Comparison of ENCODE assay signal across 8 cellular contexts in the genomic region with DNA sequence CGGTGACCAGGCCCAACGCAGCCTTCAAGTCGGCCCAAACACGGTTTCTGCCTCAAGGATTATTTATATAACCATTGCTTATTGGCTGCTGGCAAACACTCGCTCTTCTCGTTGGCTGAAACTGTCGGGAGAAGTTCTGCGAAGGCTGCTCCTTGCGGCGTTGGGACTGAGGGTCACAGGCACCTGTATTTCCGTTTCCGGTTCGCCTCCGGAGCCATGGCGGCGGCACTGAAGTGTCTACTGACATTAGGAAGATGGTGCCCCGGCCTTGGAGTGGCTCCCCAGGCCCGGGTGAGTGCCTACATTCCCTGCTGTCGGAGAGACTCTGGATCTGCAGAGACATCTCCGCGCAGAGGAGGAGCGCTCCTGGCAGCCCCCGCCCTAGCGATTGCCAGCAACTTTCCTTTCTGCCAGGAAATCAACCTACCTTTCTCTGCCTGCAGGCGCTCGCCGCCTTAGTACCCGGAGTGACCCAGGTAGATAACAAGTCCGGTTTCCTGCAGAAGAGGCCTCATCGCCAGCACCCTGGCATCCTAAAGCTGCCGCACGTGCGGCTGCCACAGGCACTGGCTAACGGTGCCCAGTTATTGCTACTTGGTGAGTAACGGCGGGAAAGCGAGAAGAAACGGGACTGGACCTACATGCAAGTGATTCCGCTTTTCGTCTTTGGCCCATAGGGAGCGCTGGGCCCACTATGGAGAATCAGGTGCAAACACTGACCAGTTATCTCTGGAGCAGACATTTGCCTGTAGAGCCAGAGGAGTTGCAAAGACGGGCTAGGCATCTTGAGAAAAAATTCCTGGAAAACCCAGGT. TPM values are rescaled to one million over a fixed set of nuclear protein-coding genes. Genes with fewer than 3 reads are reported as not detected.
DNase-seq lines count a peak whose midpoint lies in the region; ATAC-seq and TF ChIP-seq lines count a peak whose summit lies in the region.

Gene METTL17, plus strand, starts transcription at position 194 of the 814 bp plus-strand sequence. Its CDS starts 23 bp downstream, at position 217.

- H3K27ac ChIP-seq in Panc1 (ENCODE audit: low read length) (peak within 1 kb of the TSS; percentile 93), muscle layer of colon (ENCODE audit: low read depth, low read length) (peak within 1 kb of the TSS; percentile 69)

- CTCF ChIA-PET in Panc1 (lab: Charles Lee): no interaction called here

- H3K27me3 ChIP-seq in Panc1 (ENCODE audit: control insufficient read depth, insufficient read depth, low read length) (no peaks in the 10 kb centered on the region), muscle layer of colon (ENCODE audit: control insufficient read depth in 1 of 2, insufficient read depth in 2 of 2, low read length in 2 of 2) (no peaks in the 10 kb centered on the region)

- peaks cover 10% of the 10 kb centered on the region for H3K4me1 ChIP-seq in Panc1 (ENCODE audit: control insufficient read depth, insufficient read depth, low read length)
- H3K4me1 ChIP-seq in muscle layer of colon (ENCODE audit: insufficient read depth, low read length): peaks cover 27% of the 10 kb centered on the region

- POLR2A ChIA-PET in Panc1 (lab: Charles Lee): no interaction called here

- no peaks in the 10 kb centered on the region for H3K27me3 Mint-ChIP-seq in activated T-cell treated with anti-CD3 and anti-CD28 coated beads, Interleukin-2, amount 50 U/mL, for 4 hours (ENCODE audit: low read depth)

- H3K9ac ChIP-seq in muscle layer of colon (ENCODE audit: low read length): peak within 1 kb of the TSS; percentile 87

- H3K4me1 Mint-ChIP-seq in activated T-cell treated with anti-CD3 and anti-CD28 coated beads, Interleukin-2, amount 50 U/mL, for 4 hours (ENCODE audit: low read depth): peaks cover 22% of the 10 kb centered on the region

- TF ChIP-seq CTCF in Panc1 (IDR thresholded peaks at IDR 0.05): peak; percentile 36; the same call in 1 of the 2 replicates

- H3K9me3 ChIP-seq in Panc1 (ENCODE audit: control insufficient read depth, insufficient read depth, low read depth, low read length) (no peaks in the 10 kb centered on the region), muscle layer of colon (ENCODE audit: low read length) (no peaks in the 10 kb centered on the region)

- peak within 1 kb of the TSS; percentile 96 for H3K4me3 Mint-ChIP-seq in activated T-cell treated with anti-CD3 and anti-CD28 coated beads, Interleukin-2, amount 50 U/mL, for 4 hours

- ATAC-seq in GM21619 (IDR thresholded peaks at IDR 0.05; ENCODE audit: unreplicated experiment) (peak; percentile 94), Panc1 (peak; percentile 98), esophagus mucosa (peak; percentile 86)
- ATAC-seq in activated T-cell treated with anti-CD3 and anti-CD28 coated beads, Interleukin-2, amount 50 U/mL, for 4 hours: peak; percentile 97 to 99

- intact Hi-C loops in Panc1 (cut with micrococcal nuclease; ENCODE audit: unreplicated experiment): no loop called here

- peak within 1 kb of the TSS; percentile 99 for H3K4me3 ChIP-seq in Jurkat, Clone E6-1 (ENCODE audit: low read length)
- H3K4me3 ChIP-seq in Panc1 (ENCODE audit: low read depth in 2 of 2, low read length in 2 of 2) (peak within 1 kb of the TSS; percentile 94 to 97), muscle layer of colon (ENCODE audit: low read depth in 1 of 2, low read length in 2 of 2) (peak within 1 kb of the TSS; percentile 53 to 99)

- peaks cover 11% of the 10 kb centered on the region for H3K36me3 ChIP-seq in Panc1 (ENCODE audit: control insufficient read depth, insufficient read depth, low read length)
- H3K36me3 ChIP-seq in muscle layer of colon (ENCODE audit: insufficient read depth, low read length): peaks cover 27% of the 10 kb centered on the region

- DNase-seq in DMS79 (lab: John Stamatoyannopoulos, UW): peak; percentile 99
- peak; percentile 96 for DNase-seq in Jurkat, Clone E6-1 (ENCODE audit: low read depth, low spot score)
- DNase-seq in Panc1 (ENCODE audit: low read depth, low spot score): peak; percentile 88
- DNase-seq in activated T-cell treated with anti-CD3 and anti-CD28 coated beads, Interleukin-2, amount 50 U/mL, for 4 hours: peak; percentile 74
- DNase-seq in stimulated activated CD8-positive, alpha-beta memory T cell treated with anti-CD3 and anti-CD28 coated beads, Interleukin-7, amount 100 ng/mL, for 24 hours (ENCODE audit: low read depth): peak; percentile 73

- H3K9me3 Mint-ChIP-seq in activated T-cell treated with anti-CD3 and anti-CD28 coated beads, Interleukin-2, amount 50 U/mL, for 4 hours: no peaks in the 10 kb centered on the region

- H3K36me3 Mint-ChIP-seq in activated T-cell treated with anti-CD3 and anti-CD28 coated beads, Interleukin-2, amount 50 U/mL, for 4 hours (ENCODE audit: insufficient read depth): peaks cover 25% of the 10 kb centered on the region

- TSS peak; percentile 75 for BruUV-seq in Panc1 (replicated peaks; lab: Mats Ljungman, UMichigan)

- in situ Hi-C loops in Panc1 (cut with HindIII; ENCODE audit: low pct_unique_long_range_greater_than_20kb, low sequenced_read_pairs): no loop called here

RNA-seq across cellular contexts. Expression of gene METTL17, which starts in this region (rescaled TPM):
- 140 TPM for polyA plus RNA-seq in Jurkat, Clone E6-1 (2012; ENCODE audit: insufficient read depth, insufficient read length)
- total RNA-seq in Panc1 (2021; ENCODE audit: unreplicated experiment) (39.6 TPM), esophagus mucosa (37.8 TPM)
- 32.1 TPM for polyA plus RNA-seq in Panc1 (2012; ENCODE audit: insufficient read length)
- total RNA-seq in activated T-cell treated with anti-CD3 and anti-CD28 coated beads, Interleukin-2, amount 50 U/mL, for 4 hours: 100 to 1,000 TPM in 2 of 3 donors, 10 to 100 TPM in 1; 99.4 to 110 (median 105) TPM

Comparison
In these comparisons a context has a peak if more than half of its experiments do, and no peak if none do; other contexts are left out.
1. Peak in every context shown above with its lines: DNase-seq, ATAC-seq, H3K4me3 ChIP-seq and H3K27ac ChIP-seq.